In genomic region chr13:104487006-104487405, GRCh38 we compare ENCODE assay signal across 25 cellular contexts.
"Had no signal": no experiment of that assay in that cellular context is flagged by ENCODE, and none has a peak within 500 bp of the region (broad histone marks: within the 10 kb centered on the region; RNA-seq: fewer than 3 reads in every experiment).

No MANE protein-coding gene starts in this region.

- H3K4me3 ChIP-seq: adrenal gland, ascending aorta, gastroesophageal sphincter, neural progenitor cell, right atrium auricular region, tibial nerve had no signal

- H3K4me1 ChIP-seq: ascending aorta, gastroesophageal sphincter, neural progenitor cell, right atrium auricular region, tibial nerve had no signal

- ATAC-seq: activated CD4-positive, CD25-positive, alpha-beta regulatory T cell treated with anti-CD3 and anti-CD28 coated beads, Interleukin-2, amount 50 U/mL, for 24 hours; gastroesophageal sphincter; left colon; naive thymus-derived CD8-positive, alpha-beta T cell; T-helper 17 cell had no signal

- H3K27ac ChIP-seq: adrenal gland, ascending aorta, gastroesophageal sphincter, neural progenitor cell, right atrium auricular region, tibial nerve, WERI-Rb-1 had no signal

- H3K4me2 ChIP-seq: neural progenitor cell had no signal

- H3K27me3 ChIP-seq: adrenal gland, ascending aorta, neural progenitor cell, right atrium auricular region, tibial nerve had no signal

- H3K9me3 ChIP-seq: adrenal gland, ascending aorta, gastroesophageal sphincter, right atrium auricular region, tibial nerve had no signal

- DNase-seq: activated CD4-positive, alpha-beta memory T cell treated with anti-CD3 and anti-CD28 coated beads for 36 hours; activated CD4-positive, alpha-beta T cell treated with anti-CD3 and anti-CD28 coated beads for 48 hours; activated CD8-positive, alpha-beta memory T cell treated with anti-CD3 and anti-CD28 coated beads, Interleukin-2, amount 50 U/mL, for 4 hours; activated effector memory CD4-positive, alpha-beta T cell treated with anti-CD3 and anti-CD28 coated beads, Interleukin-2, amount 50 U/mL, for 16 hours; activated naive CD4-positive, alpha-beta T cell treated with anti-CD3 and anti-CD28 coated beads for 36 hours; activated naive CD8-positive, alpha-beta T cell treated with anti-CD3 and anti-CD28 coated beads for 36 hours; activated T-cell treated with anti-CD3 and anti-CD28 coated beads, Interleukin-2, amount 50 U/mL, for 1 hour; adrenal gland; dermis blood vessel endothelial cell; effector CD4-positive, alpha-beta T cell; hippocampal formation; kidney; left colon; naive thymus-derived CD8-positive, alpha-beta T cell; stimulated activated CD4-positive, alpha-beta T cell treated with anti-CD3 and anti-CD28 coated beads, Interleukin-2, amount 100 ng/mL, for 48 hours; stimulated activated naive CD4-positive, alpha-beta T cell treated with Interleukin-2 at 50 U/mL for 16 hours; T-helper 17 cell; T1000; WERI-Rb-1 had no signal

- H3K36me3 ChIP-seq: adrenal gland, ascending aorta, gastroesophageal sphincter, neural progenitor cell, right atrium auricular region, tibial nerve, WERI-Rb-1 had no signal
